In the genomic region with DNA sequence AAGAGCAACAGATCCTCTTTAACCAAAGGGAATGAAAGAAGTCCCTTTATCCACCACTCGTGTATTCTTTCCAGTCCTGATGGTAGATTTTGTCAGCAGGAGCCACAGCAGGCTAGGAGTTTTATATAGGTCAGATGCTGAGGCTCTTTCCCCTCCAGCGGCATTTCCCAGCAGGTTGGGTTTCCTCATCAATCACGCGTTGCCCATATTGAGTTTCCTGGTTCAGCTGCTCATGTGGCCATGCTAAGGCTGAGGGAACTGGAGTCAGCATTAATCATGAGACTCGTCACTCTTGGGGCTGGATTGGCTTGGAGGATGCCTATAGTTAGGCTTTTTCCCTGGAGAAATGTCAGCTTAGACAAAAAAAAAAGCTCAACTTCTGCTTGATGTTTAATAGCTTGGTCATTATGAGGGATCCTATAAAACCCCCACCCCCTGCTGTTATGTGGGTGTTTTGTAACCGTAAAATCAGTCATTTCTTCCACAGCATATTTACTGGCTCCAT, we compare ENCODE assay signal across 23 cellular contexts.
DNase-seq lines count a peak whose midpoint lies in the region; ATAC-seq and TF ChIP-seq lines count a peak whose summit lies in the region.
"Had no signal": no experiment of that assay in that cellular context is flagged by ENCODE, and none has a peak within 500 bp of the region (broad histone marks: within the 10 kb centered on the region; RNA-seq: fewer than 3 reads in every experiment).

No MANE protein-coding gene starts in this region.

- peak overlapping the region; percentile 42 for H2AFZ ChIP-seq in osteoblast (ENCODE audit: low read length)
- H2AFZ ChIP-seq: GM23338 had no signal

- peaks cover 8% of the 10 kb centered on the region for H3K4me1 ChIP-seq in osteoblast (ENCODE audit: insufficient read depth, low read length)
- H3K4me1 ChIP-seq: uterus had no signal

- H3K36me3 ChIP-seq in osteoblast (ENCODE audit: insufficient read depth, low read length), result no peaks in the 10 kb centered on the region
- H3K36me3 ChIP-seq: uterus had no signal

- H3K27ac ChIP-seq in osteoblast (ENCODE audit: low read depth, low read length), result peak overlapping the region; percentile 59
- H3K27ac ChIP-seq: uterus had no signal

- intact Hi-C loops in activated CD4-positive, alpha-beta memory T cell treated with anti-CD3 and anti-CD28 coated beads for 36 hours (cut with micrococcal nuclease), result no loop called here

- peaks cover 23% of the 10 kb centered on the region for H3K27me3 Mint-ChIP-seq in activated naive CD8-positive, alpha-beta T cell treated with anti-CD3 and anti-CD28 coated beads for 36 hours
- peaks cover 6% of the 10 kb centered on the region for H3K27me3 Mint-ChIP-seq in activated CD4-positive, alpha-beta memory T cell treated with anti-CD3 and anti-CD28 coated beads for 36 hours
- H3K27me3 Mint-ChIP-seq in stimulated activated naive B cell treated with anti-CD40 and anti-IgM and Interleukin-4, amounts not matched to agents 10 μg/mL and 1 μg/mL and 100 μg/mL, for 72 hours, result peaks cover 7 to 9% of the 10 kb centered on the region in 2 donors
- H3K27me3 Mint-ChIP-seq: activated B cell treated with CpG ODN at 0.5 μM for 24 hours; activated CD4-positive, alpha-beta memory T cell treated with anti-CD3 and anti-CD28 coated beads, Interleukin-2, amount 10 ng/mL, durations not matched to agents 7 days and 5 days; activated naive CD8-positive, alpha-beta T cell treated with anti-CD3 and anti-CD28 coated beads, Interleukin-2, amount 10 ng/mL, durations not matched to agents 7 days and 5 days had no signal

- H3K36me3 Mint-ChIP-seq in activated naive CD8-positive, alpha-beta T cell treated with anti-CD3 and anti-CD28 coated beads for 36 hours, result no peaks in the 10 kb centered on the region
- no peaks in the 10 kb centered on the region for H3K36me3 Mint-ChIP-seq in activated CD4-positive, alpha-beta memory T cell treated with anti-CD3 and anti-CD28 coated beads for 36 hours
- H3K36me3 Mint-ChIP-seq in stimulated activated naive B cell treated with anti-CD40 and anti-IgM and Interleukin-4, amounts not matched to agents 10 μg/mL and 1 μg/mL and 100 μg/mL, for 72 hours, result no peaks in the 10 kb centered on the region
- H3K36me3 Mint-ChIP-seq: activated naive CD8-positive, alpha-beta T cell treated with anti-CD3 and anti-CD28 coated beads, Interleukin-2, amount 10 ng/mL, durations not matched to agents 7 days and 5 days; CD8-positive, alpha-beta memory T cell had no signal

- H3K4me2 ChIP-seq in osteoblast (ENCODE audit: insufficient read depth, low read length), result peak overlapping the region; percentile 33
- H3K4me2 ChIP-seq: GM23338 had no signal

- H3K4me3 ChIP-seq in epithelial cell of esophagus (ENCODE audit: low read length), result no peak overlapping the region
- H3K4me3 ChIP-seq in osteoblast (ENCODE audit: insufficient read depth, low read length), result no peak overlapping the region
- H3K4me3 ChIP-seq: GM23338, uterus had no signal

- H3K9me3 ChIP-seq in osteoblast (ENCODE audit: low read depth, low read length), result no peaks in the 10 kb centered on the region
- H3K9me3 ChIP-seq: uterus had no signal

- no peaks in the 10 kb centered on the region for H3K4me1 Mint-ChIP-seq in activated naive CD8-positive, alpha-beta T cell treated with anti-CD3 and anti-CD28 coated beads for 36 hours
- no peaks in the 10 kb centered on the region for H3K4me1 Mint-ChIP-seq in activated CD4-positive, alpha-beta memory T cell treated with anti-CD3 and anti-CD28 coated beads for 36 hours (ENCODE audit: low read depth)
- H3K4me1 Mint-ChIP-seq in stimulated activated naive B cell treated with anti-CD40 and anti-IgM and Interleukin-4, amounts not matched to agents 10 μg/mL and 1 μg/mL and 100 μg/mL, for 72 hours, result no peaks in the 10 kb centered on the region
- H3K4me1 Mint-ChIP-seq: activated B cell treated with CpG ODN at 0.5 μM for 24 hours; activated CD4-positive, alpha-beta memory T cell treated with anti-CD3 and anti-CD28 coated beads, Interleukin-2, amount 10 ng/mL, durations not matched to agents 7 days and 5 days; activated naive CD8-positive, alpha-beta T cell treated with anti-CD3 and anti-CD28 coated beads, Interleukin-2, amount 10 ng/mL, durations not matched to agents 7 days and 5 days; B cell; CD8-positive, alpha-beta memory T cell; neural crest cell had no signal

- no peaks in the 10 kb centered on the region for H3K79me2 ChIP-seq in osteoblast (ENCODE audit: insufficient read depth, low read length)

- POLR2A ChIA-PET in activated CD4-positive, alpha-beta memory T cell treated with anti-CD3 and anti-CD28 coated beads for 36 hours (lab: Charles Lee), result no interaction called here

- no peaks in the 10 kb centered on the region for H3K27me3 ChIP-seq in osteoblast (ENCODE audit: insufficient read depth, low read length)
- H3K27me3 ChIP-seq: uterus had no signal

- no peaks in the 10 kb centered on the region for H4K20me1 ChIP-seq in osteoblast (ENCODE audit: insufficient read depth, low read length)

- DNase-seq in Daoy (ENCODE audit: low read depth), result peak; percentile 71
- DNase-seq in NCI-H2171 treated with DMSO at 0.1 percent for 48 hours (lab: John Stamatoyannopoulos, UW), result peak; percentile 58
- DNase-seq in epithelial cell of esophagus (ENCODE audit: low read depth), result peak; percentile 40
- peak; percentile 73 for DNase-seq in osteoblast (ENCODE audit: insufficient read length, low spot score, missing footprints)
- no peak for DNase-seq in activated naive CD8-positive, alpha-beta T cell treated with anti-CD3 and anti-CD28 coated beads for 36 hours
- no peak for DNase-seq in NCI-H774 (lab: John Stamatoyannopoulos, UW)
- DNase-seq in activated CD4-positive, alpha-beta memory T cell treated with anti-CD3 and anti-CD28 coated beads for 36 hours, result no peak
- no peak for DNase-seq in stimulated activated naive B cell treated with anti-CD40 and anti-IgM and Interleukin-4, amounts not matched to agents 10 μg/mL and 1 μg/mL and 100 μg/mL, for 72 hours
- DNase-seq: activated B cell treated with CpG ODN at 0.5 μM for 24 hours; activated CD4-positive, alpha-beta memory T cell treated with anti-CD3 and anti-CD28 coated beads, Interleukin-2, amount 10 ng/mL, durations not matched to agents 7 days and 5 days; activated naive CD8-positive, alpha-beta T cell treated with anti-CD3 and anti-CD28 coated beads, Interleukin-2, amount 10 ng/mL, durations not matched to agents 7 days and 5 days; CD8-positive, alpha-beta memory T cell; GF-D8; NCI-H1694 treated with DMSO at 0.1 percent for 48 hours; NCI-H69; small intestine; stimulated activated CD4-positive, alpha-beta T cell treated with anti-CD3 and anti-CD28 coated beads, Interleukin-1b, Interleukin-23, amount 100 ng/mL, for 48 hours; T-helper 9 cell; uterus had no signal

- ATAC-seq in stimulated activated naive B cell treated with anti-CD40 and anti-IgM and Interleukin-4, amounts not matched to agents 10 μg/mL and 1 μg/mL and 100 μg/mL, for 72 hours (replicated peaks), result no peak
- ATAC-seq: GM23338 had no signal

- H3K27ac Mint-ChIP-seq in activated naive CD8-positive, alpha-beta T cell treated with anti-CD3 and anti-CD28 coated beads for 36 hours, result no peak overlapping the region
- H3K27ac Mint-ChIP-seq in activated CD4-positive, alpha-beta memory T cell treated with anti-CD3 and anti-CD28 coated beads for 36 hours, result no peak overlapping the region
- no peak overlapping the region for H3K27ac Mint-ChIP-seq in stimulated activated naive B cell treated with anti-CD40 and anti-IgM and Interleukin-4, amounts not matched to agents 10 μg/mL and 1 μg/mL and 100 μg/mL, for 72 hours
- H3K27ac Mint-ChIP-seq: activated B cell treated with CpG ODN at 0.5 μM for 24 hours; activated CD4-positive, alpha-beta memory T cell treated with anti-CD3 and anti-CD28 coated beads, Interleukin-2, amount 10 ng/mL, durations not matched to agents 7 days and 5 days; activated naive CD8-positive, alpha-beta T cell treated with anti-CD3 and anti-CD28 coated beads, Interleukin-2, amount 10 ng/mL, durations not matched to agents 7 days and 5 days; B cell; CD8-positive, alpha-beta memory T cell; GM23338; progenitor cell of endocrine pancreas had no signal

- H3K9me3 Mint-ChIP-seq in activated naive CD8-positive, alpha-beta T cell treated with anti-CD3 and anti-CD28 coated beads for 36 hours, result peaks cover 2% of the 10 kb centered on the region
- H3K9me3 Mint-ChIP-seq in activated CD4-positive, alpha-beta memory T cell treated with anti-CD3 and anti-CD28 coated beads for 36 hours, result no peaks in the 10 kb centered on the region
- peaks cover 2 to 5% of the 10 kb centered on the region in 2 donors for H3K9me3 Mint-ChIP-seq in stimulated activated naive B cell treated with anti-CD40 and anti-IgM and Interleukin-4, amounts not matched to agents 10 μg/mL and 1 μg/mL and 100 μg/mL, for 72 hours
- H3K9me3 Mint-ChIP-seq: activated B cell treated with CpG ODN at 0.5 μM for 24 hours; activated CD4-positive, alpha-beta memory T cell treated with anti-CD3 and anti-CD28 coated beads, Interleukin-2, amount 10 ng/mL, durations not matched to agents 7 days and 5 days; activated naive CD8-positive, alpha-beta T cell treated with anti-CD3 and anti-CD28 coated beads, Interleukin-2, amount 10 ng/mL, durations not matched to agents 7 days and 5 days; GM23338; neural crest cell had no signal

- CTCF ChIA-PET in activated CD4-positive, alpha-beta memory T cell treated with anti-CD3 and anti-CD28 coated beads for 36 hours (lab: Charles Lee), result no interaction called here

- H3K4me3 Mint-ChIP-seq in activated naive CD8-positive, alpha-beta T cell treated with anti-CD3 and anti-CD28 coated beads for 36 hours, result no peak overlapping the region
- no peak overlapping the region for H3K4me3 Mint-ChIP-seq in activated CD4-positive, alpha-beta memory T cell treated with anti-CD3 and anti-CD28 coated beads for 36 hours
- no peak overlapping the region for H3K4me3 Mint-ChIP-seq in stimulated activated naive B cell treated with anti-CD40 and anti-IgM and Interleukin-4, amounts not matched to agents 10 μg/mL and 1 μg/mL and 100 μg/mL, for 72 hours
- H3K4me3 Mint-ChIP-seq: activated B cell treated with CpG ODN at 0.5 μM for 24 hours; activated CD4-positive, alpha-beta memory T cell treated with anti-CD3 and anti-CD28 coated beads, Interleukin-2, amount 10 ng/mL, durations not matched to agents 7 days and 5 days; activated naive CD8-positive, alpha-beta T cell treated with anti-CD3 and anti-CD28 coated beads, Interleukin-2, amount 10 ng/mL, durations not matched to agents 7 days and 5 days; B cell; CD8-positive, alpha-beta memory T cell; GM23338; neural crest cell had no signal

- no peak for TF ChIP-seq CTCF in epithelial cell of esophagus (IDR thresholded peaks at IDR 0.05; ENCODE audit: insufficient read depth, low read depth, low read length, missing control alignments)
- no peak for TF ChIP-seq CTCF in osteoblast (IDR thresholded peaks at IDR 0.05; ENCODE audit: extremely low read depth, low read depth, low read length)

Comparison
In these comparisons a context has a peak if more than half of its experiments do, and no peak if none do; other contexts are left out.
1. DNase-seq: peak in Daoy (single experiment), NCI-H2171 treated with DMSO at 0.1 percent for 48 hours (single experiment), epithelial cell of esophagus (single experiment) and osteoblast (single experiment); none in activated naive CD8-positive, alpha-beta T cell treated with anti-CD3 and anti-CD28 coated beads for 36 hours (single experiment), NCI-H774 (single experiment), activated CD4-positive, alpha-beta memory T cell treated with anti-CD3 and anti-CD28 coated beads for 36 hours (single experiment) and stimulated activated naive B cell treated with anti-CD40 and anti-IgM and Interleukin-4, amounts not matched to agents 10 μg/mL and 1 μg/mL and 100 μg/mL, for 72 hours (single experiment).